Comparison of ENCODE assay signal across 21 cellular contexts in the genomic region with DNA sequence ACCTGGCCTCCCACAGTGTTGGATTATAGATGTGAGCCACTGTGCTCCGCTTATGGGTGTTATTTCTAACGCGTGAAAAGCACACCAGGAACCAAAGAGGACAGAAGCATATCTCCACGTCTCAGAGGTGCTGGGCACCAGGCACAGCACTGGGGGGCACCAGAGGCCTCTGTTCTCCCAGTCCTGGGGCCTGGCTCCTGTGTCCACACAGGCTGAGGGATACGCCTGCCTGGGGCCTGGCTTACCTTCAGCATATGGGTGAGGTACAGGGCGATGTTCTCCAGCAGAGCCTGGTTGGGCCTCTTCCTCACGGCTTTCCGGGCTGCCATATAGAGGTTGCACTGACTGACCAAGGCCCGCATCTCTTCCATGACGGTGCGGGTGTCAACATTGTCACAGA. TPM values are rescaled to one million over a fixed set of nuclear protein-coding genes. Genes with fewer than 3 reads are reported as not detected.
A peak's percentile ranks its signal among the peaks of the same experiment; 100 is the strongest.
DNase-seq lines count a peak whose midpoint lies in the region; ATAC-seq and TF ChIP-seq lines count a peak whose summit lies in the region.
"Had no signal": no experiment of that assay in that cellular context is flagged by ENCODE, and none has a peak within 500 bp of the region (broad histone marks: within the 10 kb centered on the region; RNA-seq: fewer than 3 reads in every experiment).

No MANE protein-coding gene starts in this region.

- peaks cover 51% of the 10 kb centered on the region for H3K36me3 Mint-ChIP-seq in activated CD4-positive, alpha-beta memory T cell treated with anti-CD3 and anti-CD28 coated beads for 36 hours

- H3K4me3 Mint-ChIP-seq in activated CD4-positive, alpha-beta memory T cell treated with anti-CD3 and anti-CD28 coated beads for 36 hours: no peak overlapping the region

- no peaks in the 10 kb centered on the region for H3K27me3 Mint-ChIP-seq in activated CD4-positive, alpha-beta memory T cell treated with anti-CD3 and anti-CD28 coated beads for 36 hours

- no peaks in the 10 kb centered on the region for H3K9me3 Mint-ChIP-seq in activated CD4-positive, alpha-beta memory T cell treated with anti-CD3 and anti-CD28 coated beads for 36 hours

- no peak overlapping the region for H3K4me3 ChIP-seq in fibroblast of mammary gland (ENCODE audit: control insufficient read depth, low read depth, low read length)
- H3K4me3 ChIP-seq: ovary, upper lobe of right lung had no signal

- peak; percentile 3 for TF ChIP-seq CTCF in fibroblast of mammary gland (conservative IDR thresholded peaks at IDR 0.05; ENCODE audit: control insufficient read depth, insufficient read depth, low read depth, low read length)

- intact Hi-C loops in activated CD4-positive, alpha-beta memory T cell treated with anti-CD3 and anti-CD28 coated beads for 36 hours (cut with micrococcal nuclease): no loop called here

- POLR2A ChIA-PET in activated CD4-positive, alpha-beta memory T cell treated with anti-CD3 and anti-CD28 coated beads for 36 hours (lab: Charles Lee): no interaction called here

- DNase-seq in DMS 273 (lab: John Stamatoyannopoulos, UW; ENCODE audit: unreplicated experiment) (peak; percentile 17), DMS 273 treated with DMSO at 0.1 percent for 48 hours (lab: John Stamatoyannopoulos, UW) (no peak), ELR (ENCODE audit: low read depth) (peak; percentile 32), fibroblast of mammary gland (ENCODE audit: low read depth) (no peak), T-helper 9 cell (no peak), globus pallidus (ENCODE audit: low spot score) (no peak), left lobe of liver (ENCODE audit: low spot score) (no peak)
- DNase-seq in activated CD4-positive, alpha-beta memory T cell treated with anti-CD3 and anti-CD28 coated beads for 36 hours: no peak
- DNase-seq: activated CD4-positive, CD25-positive, alpha-beta regulatory T cell; activated effector memory CD4-positive, alpha-beta T cell treated with anti-CD3 and anti-CD28 coated beads, Interleukin-2, amount 50 U/mL, for 16 hours; central memory CD4-positive, alpha-beta T cell; erythroblast; GDM1; kidney glomerular epithelial cell; MM.1S; NCI-H1694; NCI-H69; OCI-M1; ovary; right cardiac atrium; upper lobe of right lung had no signal

- CTCF ChIA-PET in activated CD4-positive, alpha-beta memory T cell treated with anti-CD3 and anti-CD28 coated beads for 36 hours (lab: Charles Lee): interaction anchor here (3.5 kb wide), 1 partner anchor 75 kb away, joined by 27 read pairs; no protein-coding TSS in a partner anchor

- no peak for ATAC-seq in left lobe of liver
- ATAC-seq: right cardiac atrium, upper lobe of right lung had no signal

- peaks cover 44% of the 10 kb centered on the region for H3K4me1 Mint-ChIP-seq in activated CD4-positive, alpha-beta memory T cell treated with anti-CD3 and anti-CD28 coated beads for 36 hours (ENCODE audit: low read depth)

- peak overlapping the region; percentile 49 for H3K27ac Mint-ChIP-seq in activated CD4-positive, alpha-beta memory T cell treated with anti-CD3 and anti-CD28 coated beads for 36 hours

RNA-seq across cellular contexts. Expression of gene NAP1L4, which starts 24.7 kb away (rescaled TPM):
- 100 to 1,000 TPM; 261 to 263 TPM for total RNA-seq in activated CD4-positive, alpha-beta memory T cell treated with anti-CD3 and anti-CD28 coated beads for 36 hours
- 42.2 TPM for total RNA-seq in left lobe of liver

RNA-seq across cellular contexts. Expression of gene CARS1, which starts 40.4 kb away (rescaled TPM):
- 10 to 100 TPM; 94.7 to 97.5 TPM for total RNA-seq in activated CD4-positive, alpha-beta memory T cell treated with anti-CD3 and anti-CD28 coated beads for 36 hours
- total RNA-seq in left lobe of liver: 21.0 TPM

Comparison
In these comparisons a context has a peak if more than half of its experiments do, and no peak if none do; other contexts are left out.
1. DNase-seq: peak in DMS 273 (single experiment) and ELR (single experiment); none in DMS 273 treated with DMSO at 0.1 percent for 48 hours (single experiment), activated CD4-positive, alpha-beta memory T cell treated with anti-CD3 and anti-CD28 coated beads for 36 hours (single experiment), fibroblast of mammary gland (single experiment), T-helper 9 cell (single experiment), globus pallidus (single experiment) and left lobe of liver (single experiment).